Comparison of ENCODE assay signal across 35 cellular contexts in the genomic region with DNA sequence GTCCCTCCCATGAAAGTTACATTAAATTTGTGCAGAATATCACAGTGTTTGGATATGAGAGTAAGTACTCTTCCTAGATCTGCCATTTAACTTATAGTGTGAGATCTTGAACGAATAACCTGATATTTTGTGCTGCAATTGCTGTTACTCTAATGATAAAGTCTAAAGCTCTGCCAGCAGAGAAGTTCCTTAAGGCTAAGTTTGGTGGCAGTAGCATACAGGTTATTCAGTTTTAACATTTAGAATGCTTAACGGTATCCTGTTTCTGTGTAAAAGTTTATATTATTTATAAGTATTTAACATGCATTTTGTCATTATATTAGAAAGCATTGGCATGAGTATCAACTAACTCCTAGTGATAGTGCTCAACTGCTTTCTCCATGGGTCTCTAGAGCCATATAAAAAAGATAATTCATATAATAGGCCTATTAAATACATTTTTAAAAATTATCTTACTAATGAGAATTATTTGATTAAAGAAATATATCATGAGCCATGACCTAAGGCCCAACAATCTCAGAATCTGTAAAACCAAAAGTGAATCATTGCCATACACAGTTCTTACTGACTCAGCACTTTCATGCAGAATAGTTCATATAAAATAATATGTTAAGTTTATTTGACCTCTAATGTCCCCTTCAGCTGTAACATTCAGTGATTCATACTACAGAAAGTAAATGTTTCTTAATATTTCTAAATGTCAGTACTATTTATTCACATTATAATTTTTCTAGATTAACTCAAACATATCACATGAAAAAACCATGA.
"Had no signal": no experiment of that assay in that cellular context is flagged by ENCODE, and none has a peak within 500 bp of the region (broad histone marks: within the 10 kb centered on the region; RNA-seq: fewer than 3 reads in every experiment).

No MANE protein-coding gene starts in this region.

- H3K4me3 Mint-ChIP-seq: activated B cell treated with CpG ODN at 0.5 μM for 24 hours; activated CD4-positive, alpha-beta memory T cell treated with anti-CD3 and anti-CD28 coated beads for 36 hours; activated CD8-positive, alpha-beta memory T cell treated with anti-CD3 and anti-CD28 coated beads, Interleukin-2, amount 10 ng/mL, durations not matched to agents 7 days and 5 days; activated CD8-positive, alpha-beta T cell treated with anti-CD3 and anti-CD28 coated beads, Interleukin-2, amount 10 ng/mL, durations not matched to agents 7 days and 5 days; activated naive CD4-positive, alpha-beta T cell treated with anti-CD3 and anti-CD28 coated beads, Interleukin-2, amount 10 ng/mL, durations not matched to agents 7 days and 5 days; activated naive CD8-positive, alpha-beta T cell treated with anti-CD3 and anti-CD28 coated beads, Interleukin-2, amount 10 ng/mL, durations not matched to agents 7 days and 5 days; activated T-helper 1 cell treated with anti-CD3 and anti-CD28 coated beads, Interleukin-12 subunit alpha, Interleukin-12 subunit beta, Interleukin-2, Interleukin-4 antibody, amounts not matched to agents 30 ng/mL and 10 ng/mL and 1 ng/mL, durations not matched to agents 14 hours and 24 hours and 36 hours; brain; central memory CD8-positive, alpha-beta T cell; dendritic cell treated with granulocyte-macrophage colony-stimulating factor and Interleukin-4, amounts not matched to agents 40 ng/mL and 50 ng/mL, for 4 days; endodermal cell; T-helper 17 cell; T-helper 2 cell treated with Interferon-gamma antibody and Interleukin-4, amounts not matched to agents 5 μg/mL and 100 μg/mL, for 36 hours had no signal

- H3K9me3 Mint-ChIP-seq: activated naive CD8-positive, alpha-beta T cell treated with anti-CD3 and anti-CD28 coated beads, Interleukin-2, amount 10 ng/mL, durations not matched to agents 7 days and 5 days; activated T-helper 1 cell treated with anti-CD3 and anti-CD28 coated beads, Interleukin-12 subunit alpha, Interleukin-12 subunit beta, Interleukin-2, Interleukin-4 antibody, amounts not matched to agents 30 ng/mL and 10 ng/mL and 1 ng/mL, durations not matched to agents 14 hours and 24 hours and 36 hours had no signal

- H3K4me1 Mint-ChIP-seq: activated B cell treated with CpG ODN at 0.5 μM for 24 hours; activated CD8-positive, alpha-beta memory T cell treated with anti-CD3 and anti-CD28 coated beads, Interleukin-2, amount 10 ng/mL, durations not matched to agents 7 days and 5 days; activated naive CD4-positive, alpha-beta T cell treated with anti-CD3 and anti-CD28 coated beads, Interleukin-2, amount 10 ng/mL, durations not matched to agents 7 days and 5 days; activated naive CD8-positive, alpha-beta T cell treated with anti-CD3 and anti-CD28 coated beads, Interleukin-2, amount 10 ng/mL, durations not matched to agents 7 days and 5 days; brain; central memory CD8-positive, alpha-beta T cell; endodermal cell; T-helper 17 cell had no signal

- H3K27ac ChIP-seq: ascending aorta, breast epithelium, coronary artery, dorsolateral prefrontal cortex, esophagus muscularis mucosa, foreskin keratinocyte, gastroesophageal sphincter, heart right ventricle, WERI-Rb-1 had no signal

- H3K36me3 Mint-ChIP-seq: activated CD4-positive, alpha-beta memory T cell treated with anti-CD3 and anti-CD28 coated beads for 36 hours; activated CD8-positive, alpha-beta memory T cell treated with anti-CD3 and anti-CD28 coated beads, Interleukin-2, amount 10 ng/mL, durations not matched to agents 7 days and 5 days; activated naive CD4-positive, alpha-beta T cell treated with anti-CD3 and anti-CD28 coated beads, Interleukin-2, amount 10 ng/mL, durations not matched to agents 7 days and 5 days; activated naive CD4-positive, alpha-beta T cell treated with anti-CD3 and anti-CD28 coated beads, Interleukin-2, amount 50 U/mL, for 72 hours; activated naive CD8-positive, alpha-beta T cell treated with anti-CD3 and anti-CD28 coated beads, Interleukin-2, amount 10 ng/mL, durations not matched to agents 7 days and 5 days; brain had no signal

- DNase-seq: activated B cell treated with CpG ODN at 0.5 μM for 24 hours; activated CD4-positive, alpha-beta memory T cell treated with anti-CD3 and anti-CD28 coated beads for 36 hours; activated CD4-positive, alpha-beta T cell treated with anti-CD3 and anti-CD28 coated beads for 48 hours; activated CD4-positive, alpha-beta T cell treated with anti-CD3 and anti-CD28 coated beads, Interleukin-2, amount 50 U/mL, for 1 hour; activated CD8-positive, alpha-beta memory T cell treated with anti-CD3 and anti-CD28 coated beads, Interleukin-2, amount 10 ng/mL, durations not matched to agents 7 days and 5 days; activated CD8-positive, alpha-beta memory T cell treated with anti-CD3 and anti-CD28 coated beads, Interleukin-2, amount 50 U/mL, for 4 hours; activated CD8-positive, alpha-beta T cell treated with anti-CD3 and anti-CD28 coated beads, Interleukin-2, amount 10 ng/mL, durations not matched to agents 7 days and 5 days; activated effector memory CD4-positive, alpha-beta T cell treated with anti-CD3 and anti-CD28 coated beads, Interleukin-2, amount 50 U/mL, for 16 hours; activated naive CD4-positive, alpha-beta T cell treated with anti-CD3 and anti-CD28 coated beads, Interleukin-2, amount 10 ng/mL, durations not matched to agents 7 days and 5 days; activated naive CD8-positive, alpha-beta T cell treated with anti-CD3 and anti-CD28 coated beads, Interleukin-2, amount 10 ng/mL, durations not matched to agents 7 days and 5 days; activated T-cell treated with anti-CD3 and anti-CD28 coated beads, Interleukin-2, amount 50 U/mL, for 1 hour; activated T-cell treated with anti-CD3 and anti-CD28 coated beads, Interleukin-2, amount 50 U/mL, for 48 hours; dorsolateral prefrontal cortex; effector memory CD4-positive, alpha-beta T cell; endodermal cell; erythroblast; foreskin keratinocyte; heart right ventricle; T-helper 1 cell; T-helper 17 cell; T1000; WERI-Rb-1 had no signal

- H3K27me3 Mint-ChIP-seq: activated B cell treated with CpG ODN at 0.5 μM for 24 hours; activated CD4-positive, alpha-beta memory T cell treated with anti-CD3 and anti-CD28 coated beads for 36 hours; activated CD8-positive, alpha-beta memory T cell treated with anti-CD3 and anti-CD28 coated beads, Interleukin-2, amount 10 ng/mL, durations not matched to agents 7 days and 5 days; activated naive CD4-positive, alpha-beta T cell treated with anti-CD3 and anti-CD28 coated beads, Interleukin-2, amount 10 ng/mL, durations not matched to agents 7 days and 5 days; activated naive CD8-positive, alpha-beta T cell treated with anti-CD3 and anti-CD28 coated beads, Interleukin-2, amount 10 ng/mL, durations not matched to agents 7 days and 5 days; central memory CD8-positive, alpha-beta T cell; dendritic cell treated with granulocyte-macrophage colony-stimulating factor and Interleukin-4, amounts not matched to agents 40 ng/mL and 50 ng/mL, for 4 days; T-helper 17 cell had no signal

- H3K4me3 ChIP-seq: ascending aorta, breast epithelium, coronary artery, dorsolateral prefrontal cortex, esophagus muscularis mucosa, gastroesophageal sphincter, heart right ventricle had no signal

- H3K36me3 ChIP-seq: ascending aorta, breast epithelium, esophagus muscularis mucosa, gastroesophageal sphincter, heart right ventricle, WERI-Rb-1 had no signal

- H3K4me1 ChIP-seq: ascending aorta, breast epithelium, esophagus muscularis mucosa, foreskin keratinocyte, gastroesophageal sphincter, heart right ventricle had no signal

- ATAC-seq: activated CD4-positive, CD25-positive, alpha-beta regulatory T cell treated with anti-CD3 and anti-CD28 coated beads, Interleukin-2, amount 50 U/mL, for 24 hours; activated CD8-positive, alpha-beta memory T cell treated with anti-CD3 and anti-CD28 coated beads, Interleukin-2, amount 10 ng/mL, durations not matched to agents 7 days and 5 days; activated CD8-positive, alpha-beta T cell treated with anti-CD3 and anti-CD28 coated beads, Interleukin-2, amount 10 ng/mL, durations not matched to agents 7 days and 5 days; activated naive CD4-positive, alpha-beta T cell treated with anti-CD3 and anti-CD28 coated beads, Interleukin-2, amount 50 U/mL, for 72 hours; foreskin keratinocyte; gastroesophageal sphincter; heart right ventricle; T-helper 17 cell had no signal

- H3K27me3 ChIP-seq: ascending aorta, breast epithelium, dorsolateral prefrontal cortex, esophagus muscularis mucosa, foreskin keratinocyte, gastroesophageal sphincter, heart right ventricle had no signal

- H3K27ac Mint-ChIP-seq: activated B cell treated with CpG ODN at 0.5 μM for 24 hours; activated CD4-positive, alpha-beta memory T cell treated with anti-CD3 and anti-CD28 coated beads for 36 hours; activated CD8-positive, alpha-beta memory T cell treated with anti-CD3 and anti-CD28 coated beads, Interleukin-2, amount 10 ng/mL, durations not matched to agents 7 days and 5 days; activated CD8-positive, alpha-beta T cell treated with anti-CD3 and anti-CD28 coated beads, Interleukin-2, amount 10 ng/mL, durations not matched to agents 7 days and 5 days; activated naive CD4-positive, alpha-beta T cell treated with anti-CD3 and anti-CD28 coated beads, Interleukin-2, amount 10 ng/mL, durations not matched to agents 7 days and 5 days; activated naive CD4-positive, alpha-beta T cell treated with anti-CD3 and anti-CD28 coated beads, Interleukin-2, amount 50 U/mL, for 72 hours; activated naive CD8-positive, alpha-beta T cell treated with anti-CD3 and anti-CD28 coated beads, Interleukin-2, amount 10 ng/mL, durations not matched to agents 7 days and 5 days; activated T-helper 1 cell treated with anti-CD3 and anti-CD28 coated beads, Interleukin-12 subunit alpha, Interleukin-12 subunit beta, Interleukin-2, Interleukin-4 antibody, amounts not matched to agents 30 ng/mL and 10 ng/mL and 1 ng/mL, durations not matched to agents 14 hours and 24 hours and 36 hours; activated T-helper 2 cell treated with anti-CD3 and anti-CD28 coated beads, Interferon-gamma antibody, Interleukin-2, Interleukin-4, amounts not matched to agents 10 μg/mL and 5 μg/mL and 100 μg/mL, durations not matched to agents 14 hours and 24 hours and 36 hours; brain; dendritic cell treated with granulocyte-macrophage colony-stimulating factor and Interleukin-4, amounts not matched to agents 40 ng/mL and 50 ng/mL, for 4 days; endodermal cell; T-helper 17 cell; T-helper 2 cell treated with Interferon-gamma antibody and Interleukin-4, amounts not matched to agents 5 μg/mL and 100 μg/mL, for 36 hours had no signal

- H3K9me3 ChIP-seq: ascending aorta, breast epithelium, esophagus muscularis mucosa, gastroesophageal sphincter had no signal
